7 cellular contexts compared by ENCODE assay signal in genomic region chr17:39925282-39926134, GRCh38. TPM values are rescaled to one million over a fixed set of nuclear protein-coding genes. Genes with fewer than 3 reads are reported as not detected.
DNase-seq lines count a peak whose midpoint lies in the region; ATAC-seq and TF ChIP-seq lines count a peak whose summit lies in the region.
"Had no signal": no experiment of that assay in that cellular context is flagged by ENCODE, and none has a peak within 500 bp of the region (broad histone marks: within the 10 kb centered on the region; RNA-seq: fewer than 3 reads in every experiment).

No MANE protein-coding gene starts in this region.

- WGBS in heart left ventricle, 4 donors, result 75 to 85% (median 78%) methylated on average over 11 of the region's 11 CpGs

- H3K27ac ChIP-seq in heart left ventricle, result peak overlapping the region in 7 of 12 donors; percentile 6 to 98 (median 96)
- H3K27ac ChIP-seq in upper lobe of right lung, result peak overlapping the region; percentile 93

- peaks cover 0 to 37% (median 32%) of the 10 kb centered on the region in 9 donors for H3K36me3 ChIP-seq in heart left ventricle
- H3K36me3 ChIP-seq in upper lobe of right lung, result peaks cover 32% of the 10 kb centered on the region

- H3K9me3 ChIP-seq in heart left ventricle, result no peaks in the 10 kb centered on the region
- H3K9me3 ChIP-seq in upper lobe of right lung, result no peaks in the 10 kb centered on the region

- intact Hi-C loops in heart left ventricle (cut with DNase I), result loop anchor here in 3 of 10 donors (1.0 to 10.0 kb wide), 4 partner anchors 34 to 61 kb away; partner anchors contain the start of genes IKZF3 (in 1 of the 3), PSMD3 (in 1 of the 3) and ZPBP2 (in 1 of the 3)
- intact Hi-C loops in cardiac septum (cut with DNase I), result loop anchor here (2.0 kb wide), 1 partner anchor 27 kb away; no protein-coding TSS in a partner anchor
- intact Hi-C loops in upper lobe of right lung (cut with DNase I), result no loop called here

- DNase-seq in heart left ventricle (no peak), cardiac septum (ENCODE audit: low spot score) (no peak), epithelial cell of esophagus (ENCODE audit: low read depth) (no peak), upper lobe of right lung (no peak), HuH-7 (ENCODE audit: low spot score) (no peak)
- DNase-seq: SHP77 treated with DMSO at 0.1 percent for 48 hours had no signal

- TF ChIP-seq CTCF in heart left ventricle (IDR thresholded peaks at IDR 0.05), result no peak
- TF ChIP-seq CTCF in epithelial cell of esophagus (IDR thresholded peaks at IDR 0.05; ENCODE audit: insufficient read depth, low read depth, low read length, missing control alignments), result no peak
- TF ChIP-seq CTCF in upper lobe of right lung (IDR thresholded peaks at IDR 0.05), result no peak

- H3K27me3 ChIP-seq in heart left ventricle (no peaks in the 10 kb centered on the region), upper lobe of right lung (no peaks in the 10 kb centered on the region)

- H3K4me1 ChIP-seq in heart left ventricle, result peaks cover 6 to 86% (median 49%) of the 10 kb centered on the region in 12 donors
- peaks cover 34% of the 10 kb centered on the region for H3K4me1 ChIP-seq in upper lobe of right lung

- TF ChIP-seq POLR2A in heart left ventricle (IDR thresholded peaks at IDR 0.05), result no peak

- no peak for ATAC-seq in heart left ventricle
- ATAC-seq in upper lobe of right lung, result no peak
- ATAC-seq in HG02981 (IDR thresholded peaks at IDR 0.05; ENCODE audit: unreplicated experiment), result no peak

- H3K4me3 ChIP-seq in heart left ventricle (peak overlapping the region in 6 of 12 donors; percentile 62 to 86 (median 78)), epithelial cell of esophagus (ENCODE audit: low read length) (peak overlapping the region; percentile 18), upper lobe of right lung (peak overlapping the region; percentile 83)

RNA-seq across cellular contexts. Expression of gene ORMDL3, which starts 1.9 kb away (rescaled TPM):
- total RNA-seq in heart left ventricle (100 to 1,000 TPM in 1 of 9 donors, 10 to 100 TPM in 8; 40.0 to 111 (median 59.2) TPM), cardiac septum (104 TPM), upper lobe of right lung (70.3 TPM)
- 10 to 100 TPM; 49.9 to 64.0 TPM for polyA plus RNA-seq in heart left ventricle

RNA-seq across cellular contexts. Expression of gene LRRC3C, which starts 2.0 kb away (rescaled TPM):
- total RNA-seq in heart left ventricle (not detected), cardiac septum (not detected), upper lobe of right lung (not detected)
- polyA plus RNA-seq in heart left ventricle, result not detected

RNA-seq across cellular contexts. Expression of gene GSDMB, which starts 7.1 kb away (rescaled TPM):
- total RNA-seq in heart left ventricle (1 to 10 TPM; 1.6 to 5.3 (median 2.8) TPM), cardiac septum (7.8 TPM), upper lobe of right lung (13.5 TPM)
- 1 to 10 TPM; 2.0 to 4.7 TPM for polyA plus RNA-seq in heart left ventricle

RNA-seq across cellular contexts. Expression of gene GSDMA, which starts 37.3 kb away (rescaled TPM):
- total RNA-seq in heart left ventricle (1 to 10 TPM in 2 of 9 donors, under 1 TPM in 5, not detected in 2; 0.35 to 3.7 (median 0.52) TPM), cardiac septum (0.48 TPM), upper lobe of right lung (0.29 TPM)
- under 1 TPM in 1 of 2 donors, not detected in 1; 0.08 TPM for polyA plus RNA-seq in heart left ventricle

RNA-seq across cellular contexts. Expression of gene PSMD3, which starts 55.1 kb away (rescaled TPM):
- total RNA-seq in heart left ventricle (100 to 1,000 TPM in 2 of 9 donors, 10 to 100 TPM in 7; 68.9 to 117 (median 83.3) TPM), cardiac septum (85.2 TPM), upper lobe of right lung (73.6 TPM)
- 100 to 1,000 TPM in 1 of 2 donors, 10 to 100 TPM in 1; 72.6 to 142 TPM for polyA plus RNA-seq in heart left ventricle
